26 cellular contexts compared by ENCODE assay signal in genomic region chr7:114864278-114864677, GRCh38. TPM values are rescaled to one million over a fixed set of nuclear protein-coding genes. Genes with fewer than 3 reads are reported as not detected.
DNase-seq lines count a peak whose midpoint lies in the region; ATAC-seq and TF ChIP-seq lines count a peak whose summit lies in the region.
"Had no signal": no experiment of that assay in that cellular context is flagged by ENCODE, and none has a peak within 500 bp of the region (broad histone marks: within the 10 kb centered on the region; RNA-seq: fewer than 3 reads in every experiment).

No MANE protein-coding gene starts in this region.

- H2AK5ac ChIP-seq in H9 (ENCODE audit: insufficient read length, low read length): no peak overlapping the region

- H3K27ac ChIP-seq in SK-N-MC (peak overlapping the region; percentile 87), foreskin keratinocyte (no peak overlapping the region), H9 (ENCODE audit: insufficient read length, low read depth, low read length) (no peak overlapping the region), esophagus muscularis mucosa (replicated peaks in 1 of 4) (no peak overlapping the region)
- H3K27ac ChIP-seq: coronary artery, uterus had no signal

- in situ Hi-C loops in GM13977 (cut with MboI; ENCODE audit: low pct_unique_long_range_greater_than_20kb, low sequenced_read_pairs, unreplicated experiment): no loop called here

- no peaks in the 10 kb centered on the region for H4K20me1 ChIP-seq in H9 (ENCODE audit: control insufficient read depth, insufficient read depth, insufficient read length)

- no peak for TF ChIP-seq POLR2A in esophagus muscularis mucosa (IDR thresholded peaks at IDR 0.05; ENCODE audit: low read depth)

- H3K4me3 ChIP-seq in AG10803 (ENCODE audit: low read length): no peak overlapping the region
- peak overlapping the region; percentile 43 for H3K4me3 ChIP-seq in SK-N-MC
- H3K4me3 ChIP-seq in esophagus muscularis mucosa: no peak overlapping the region
- H3K4me3 ChIP-seq: coronary artery, K562, uterus had no signal

- no peaks in the 10 kb centered on the region for H3K79me2 ChIP-seq in H9 (ENCODE audit: insufficient read depth, low read length)

- H3K79me1 ChIP-seq in H9 (ENCODE audit: insufficient read depth, low read depth, low read length, poor library complexity, severe bottlenecking): no peaks in the 10 kb centered on the region

- H3K23ac ChIP-seq in H9 (ENCODE audit: insufficient read length, low read depth, low read length): no peak overlapping the region

- H2BK120ac ChIP-seq in H9 (ENCODE audit: low read depth, low read length, poor library complexity, severe bottlenecking): no peak overlapping the region

- TF ChIP-seq CTCF in AG10803 (conservative IDR thresholded peaks at IDR 0.05; ENCODE audit: low read length) (no peak), HFFc6 (IDR thresholded peaks at IDR 0.05) (no peak), foreskin keratinocyte (conservative IDR thresholded peaks at IDR 0.05) (no peak), GM13977 (IDR thresholded peaks at IDR 0.05; ENCODE audit: extremely low read depth, insufficient read depth, missing control alignments) (no peak), H9 (conservative IDR thresholded peaks at IDR 0.05) (no peak), esophagus muscularis mucosa (IDR thresholded peaks at IDR 0.05) (no peak)

- no peak overlapping the region for H3K14ac ChIP-seq in H9 (ENCODE audit: insufficient read depth, low read length)

- H3K9ac ChIP-seq in SK-N-MC (ENCODE audit: insufficient read length): no peak overlapping the region
- no peak overlapping the region for H3K9ac ChIP-seq in H9 (ENCODE audit: extremely low read depth, insufficient read length, low read length)

- H3K9me3 Mint-ChIP-seq in HFFc6 (no peaks in the 10 kb centered on the region), H9 (no peaks in the 10 kb centered on the region)
- H3K9me3 Mint-ChIP-seq: activated T-cell treated with anti-CD3 and anti-CD28 coated beads, Interleukin-2, amount 50 U/mL, for 24 hours; endodermal cell; neural crest cell; stimulated activated effector memory CD8-positive, alpha-beta T cell treated with anti-CD3 and anti-CD28 coated beads, Interleukin-12 subunit alpha, Interleukin-12 subunit beta, amount 100 ng/mL, for 72 hours had no signal

- H3K27me3 ChIP-seq in foreskin keratinocyte (no peaks in the 10 kb centered on the region), H9 (ENCODE audit: insufficient read depth, low read length) (no peaks in the 10 kb centered on the region), esophagus muscularis mucosa (no peaks in the 10 kb centered on the region)
- H3K27me3 ChIP-seq: uterus had no signal

- TF ChIP-seq EP300 in esophagus muscularis mucosa (IDR thresholded peaks at IDR 0.05): no peak

- H3K56ac ChIP-seq in H9 (ENCODE audit: insufficient read length, low read depth, low read length): no peak overlapping the region

- H3K27ac Mint-ChIP-seq in HFFc6 (no peak overlapping the region; the same call in 1 of the 2 replicates), H9 (no peak overlapping the region)
- H3K27ac Mint-ChIP-seq: activated T-cell treated with anti-CD3 and anti-CD28 coated beads, Interleukin-2, amount 50 U/mL, for 24 hours; endodermal cell; stimulated activated effector memory CD8-positive, alpha-beta T cell treated with anti-CD3 and anti-CD28 coated beads, Interleukin-12 subunit alpha, Interleukin-12 subunit beta, amount 100 ng/mL, for 72 hours had no signal

- H3K4ac ChIP-seq in H9 (ENCODE audit: low read depth, low read length): no peak overlapping the region

- H3K4me3 Mint-ChIP-seq in HFFc6: no peak overlapping the region
- H3K4me3 Mint-ChIP-seq in H9: no peak overlapping the region
- H3K4me3 Mint-ChIP-seq: activated T-cell treated with anti-CD3 and anti-CD28 coated beads, Interleukin-2, amount 50 U/mL, for 24 hours; endodermal cell; neural crest cell; stimulated activated effector memory CD8-positive, alpha-beta T cell treated with anti-CD3 and anti-CD28 coated beads, Interleukin-12 subunit alpha, Interleukin-12 subunit beta, amount 100 ng/mL, for 72 hours had no signal

- H3K23me2 ChIP-seq in H9 (ENCODE audit: insufficient read length, low read depth, low read length, poor library complexity, severe bottlenecking): no peaks in the 10 kb centered on the region

- DNase-seq in AG10803 (ENCODE audit: low read depth) (peak; percentile 37), HFFc6 (peak; percentile 12), SK-N-MC (ENCODE audit: low read depth, low spot score) (no peak), foreskin keratinocyte (peak in 1 of 2 donors; percentile 14), GM13977 (ENCODE audit: low spot score) (no peak), H9 (no peak), esophagus muscularis mucosa (ENCODE audit: extremely low spot score) (no peak)
- no peak for DNase-seq in stimulated activated CD8-positive, alpha-beta memory T cell treated with anti-CD3 and anti-CD28 coated beads, Interleukin-4, amount 100 ng/mL, for 48 hours
- DNase-seq: ACHN; activated CD4-positive, CD25-positive, alpha-beta regulatory T cell treated with anti-CD3 and anti-CD28 coated beads, Interleukin-2, amount 50 U/mL, for 72 hours; activated naive CD4-positive, alpha-beta T cell; activated T-cell treated with anti-CD3 and anti-CD28 coated beads, Interleukin-2, amount 50 U/mL, for 24 hours; amniotic stem cell; C1 segment of cervical spinal cord; endodermal cell; foreskin melanocyte; hippocampal formation; NCI-H1694 treated with DMSO at 0.1 percent for 48 hours; NCI-H748 treated with DMSO at 0.1 percent for 48 hours; SHP77; stimulated activated CD4-positive, alpha-beta T cell treated with anti-CD3 and anti-CD28 coated beads, Interleukin-1b, Interleukin-23, amount 100 ng/mL, for 48 hours; uterus had no signal

- H3K4me1 Mint-ChIP-seq in HFFc6 (ENCODE audit: low read depth) (peaks cover 37% of the 10 kb centered on the region), H9 (no peaks in the 10 kb centered on the region)
- H3K4me1 Mint-ChIP-seq: endodermal cell, neural crest cell had no signal

- intact Hi-C loops in esophagus muscularis mucosa (cut with DNase I): no loop called here

- no peak overlapping the region for H2BK20ac ChIP-seq in H9 (ENCODE audit: low read depth, low read length, poor library complexity, severe bottlenecking)

- WGBS in H9 (ENCODE audit: extremely low coverage, insufficient read length, low lambda C conversion rate): no CpG with 5 or more reads among the region's 1 CpG
- 53% methylated on average over 1 of the region's 1 CpG for WGBS in esophagus muscularis mucosa

- H3K4me1 ChIP-seq in foreskin keratinocyte: peaks cover 5% of the 10 kb centered on the region
- H3K4me1 ChIP-seq in H9 (ENCODE audit: insufficient read depth, low read length): no peaks in the 10 kb centered on the region
- no peaks in the 10 kb centered on the region for H3K4me1 ChIP-seq in esophagus muscularis mucosa
- H3K4me1 ChIP-seq: uterus had no signal

- no peak overlapping the region for H4K91ac ChIP-seq in H9 (ENCODE audit: insufficient read length, low read depth, low read length)

- H2BK5ac ChIP-seq in H9 (ENCODE audit: insufficient read length, low read length): no peak overlapping the region

- H4K5ac ChIP-seq in H9 (ENCODE audit: insufficient read length, low read depth, low read length): no peak overlapping the region

- no peaks in the 10 kb centered on the region for H3K27me3 Mint-ChIP-seq in HFFc6 (ENCODE audit: insufficient read depth)
- no peaks in the 10 kb centered on the region for H3K27me3 Mint-ChIP-seq in H9 (ENCODE audit: low read depth)
- H3K27me3 Mint-ChIP-seq: activated T-cell treated with anti-CD3 and anti-CD28 coated beads, Interleukin-2, amount 50 U/mL, for 24 hours had no signal

- no peak overlapping the region for H3K18ac ChIP-seq in H9 (ENCODE audit: insufficient read length, low read depth, low read length)

- H3K36me3 ChIP-seq in SK-N-MC (ENCODE audit: insufficient read depth, low read length) (no peaks in the 10 kb centered on the region), esophagus muscularis mucosa (no peaks in the 10 kb centered on the region)
- H3K36me3 ChIP-seq: uterus had no signal

- H2BK12ac ChIP-seq in H9 (ENCODE audit: insufficient read length, low read depth, low read length): no peak overlapping the region

- no peak overlapping the region for H3K4me2 ChIP-seq in H9 (ENCODE audit: insufficient read depth, insufficient read length, low read length)

- H2AFZ ChIP-seq in H9 (ENCODE audit: low read length): no peak overlapping the region

- H3K9me3 ChIP-seq in SK-N-MC (ENCODE audit: low read depth, low read length) (no peaks in the 10 kb centered on the region), H9 (ENCODE audit: control insufficient read depth, low read depth, low read length) (no peaks in the 10 kb centered on the region), esophagus muscularis mucosa (no peaks in the 10 kb centered on the region)
- H3K9me3 ChIP-seq: uterus had no signal

- peak; percentile 25 for ATAC-seq in foreskin keratinocyte
- ATAC-seq: K562; stimulated activated effector memory CD8-positive, alpha-beta T cell treated with anti-CD3 and anti-CD28 coated beads, Interleukin-12 subunit alpha, Interleukin-12 subunit beta, amount 100 ng/mL, for 72 hours had no signal

- H3K36me3 Mint-ChIP-seq in HFFc6 (ENCODE audit: low read depth) (no peaks in the 10 kb centered on the region), H9 (ENCODE audit: insufficient read depth in 1 of 3, low read depth in 3 of 3) (no peaks in the 10 kb centered on the region)
- H3K36me3 Mint-ChIP-seq: stimulated activated effector memory CD8-positive, alpha-beta T cell treated with anti-CD3 and anti-CD28 coated beads, Interleukin-12 subunit alpha, Interleukin-12 subunit beta, amount 100 ng/mL, for 72 hours had no signal

- H4K8ac ChIP-seq in H9 (replicated peaks; ENCODE audit: insufficient read length, low read depth, low read length): no peak overlapping the region

- H2BK15ac ChIP-seq in H9 (ENCODE audit: low read depth, low read length): no peak overlapping the region

- no peak overlapping the region for H3T11ph ChIP-seq in H9 (ENCODE audit: low read length)

RNA-seq across cellular contexts. Expression of gene MDFIC, which starts 57.6 kb away (rescaled TPM):
- 10 to 100 TPM; 33.3 to 57.9 (median 45.5) TPM for total RNA-seq in HFFc6 (2021; fragmentation: NEBNext Ultra II Directional; extraction: Animal tissue kit (Norgen Biotek cat#: 25700))
- total RNA-seq in foreskin keratinocyte (14.1 and 15.1 TPM in 2 replicates), H9 (2021) (2.0 and 2.1 TPM in 2 replicates), esophagus muscularis mucosa (10 to 100 TPM; 34.5 to 71.3 (median 36.5) TPM)
- polyA plus RNA-seq in foreskin keratinocyte: 5.0 and 5.2 TPM in 2 replicates

Comparison
In these comparisons a context has a peak if more than half of its experiments do, and no peak if none do; other contexts are left out.
1. DNase-seq: peak in AG10803 (single experiment) and HFFc6 (single experiment); none in SK-N-MC (single experiment), GM13977 (single experiment), H9 (single experiment), stimulated activated CD8-positive, alpha-beta memory T cell treated with anti-CD3 and anti-CD28 coated beads, Interleukin-4, amount 100 ng/mL, for 48 hours (single experiment) and esophagus muscularis mucosa (single experiment).